8 cellular contexts compared by ENCODE assay signal in genomic region chr18:79588636-79589481, GRCh38.
DNase-seq lines count a peak whose midpoint lies in the region; TF ChIP-seq lines count a peak whose summit lies in the region.

No MANE protein-coding gene starts in this region.

- H3K9me3 ChIP-seq in sigmoid colon, result peaks cover 0 to 2% (median 0%) of the 10 kb centered on the region in 4 donors
- no peaks in the 10 kb centered on the region for H3K9me3 ChIP-seq in Karpas-422 (ENCODE audit: low read length)
- peaks cover 6% of the 10 kb centered on the region; the same call in 1 of the 2 replicates for H3K9me3 ChIP-seq in PC-9 (ENCODE audit: insufficient read depth, low read depth)

- H3K4me2 ChIP-seq in Karpas-422 (ENCODE audit: low read depth, low read length, poor library complexity, severe bottlenecking), result no peak overlapping the region
- H3K4me2 ChIP-seq in PC-9, result no peak overlapping the region

- 24 to 58% methylated on average over 38 of the region's 38 CpGs for WGBS in sigmoid colon, 2 donors

- H3K79me2 ChIP-seq in Karpas-422 (ENCODE audit: low read length), result no peaks in the 10 kb centered on the region
- no peaks in the 10 kb centered on the region for H3K79me2 ChIP-seq in PC-9 (ENCODE audit: low read depth)

- H3K9me2 ChIP-seq in Karpas-422 (replicated peaks; ENCODE audit: insufficient read depth, low read length) (no peaks in the 10 kb centered on the region), PC-9 (ENCODE audit: insufficient read depth) (no peaks in the 10 kb centered on the region)

- H3K27me3 ChIP-seq in sigmoid colon, result no peaks in the 10 kb centered on the region
- no peaks in the 10 kb centered on the region for H3K27me3 ChIP-seq in Karpas-422 (ENCODE audit: low read length)
- peaks cover 80% of the 10 kb centered on the region for H3K27me3 ChIP-seq in PC-9 (ENCODE audit: insufficient read depth, low read depth)

- H3K4me3 ChIP-seq in sigmoid colon (no peak overlapping the region), Karpas-422 (ENCODE audit: low read length) (no peak overlapping the region), PC-9 (no peak overlapping the region)

- no peaks in the 10 kb centered on the region for H4K20me1 ChIP-seq in Karpas-422 (ENCODE audit: insufficient read depth, low read depth, low read length)
- no peaks in the 10 kb centered on the region for H4K20me1 ChIP-seq in PC-9 (ENCODE audit: insufficient read depth)

- intact Hi-C loops in sigmoid colon (cut with DNase I), result loop anchor here (5.0 kb wide), 1 partner anchor 197 kb away; no protein-coding TSS in a partner anchor
- intact Hi-C loops in PC-9 (cut with micrococcal nuclease; ENCODE audit: unreplicated experiment), result no loop called here

- POLR2A ChIA-PET in PC-9 (lab: Charles Lee; ENCODE audit: unreplicated experiment), result no interaction called here

- TF ChIP-seq CTCF in sigmoid colon (IDR thresholded peaks at IDR 0.05), result no peak
- no peak for TF ChIP-seq CTCF in PC-9 (conservative IDR thresholded peaks at IDR 0.05)

- H3K36me3 ChIP-seq in sigmoid colon, result no peaks in the 10 kb centered on the region
- no peaks in the 10 kb centered on the region for H3K36me3 ChIP-seq in Karpas-422 (ENCODE audit: insufficient read depth, low read length)
- H3K36me3 ChIP-seq in PC-9 (ENCODE audit: low read depth), result no peaks in the 10 kb centered on the region

- H3K9ac ChIP-seq in Karpas-422 (ENCODE audit: low read length), result no peak overlapping the region

- TF ChIP-seq EP300 in sigmoid colon (IDR thresholded peaks at IDR 0.05), result peak in 2 of 4 donors; percentile 43 to 65

- H2AFZ ChIP-seq in Karpas-422 (ENCODE audit: low read length) (no peak overlapping the region), PC-9 (no peak overlapping the region)

- H3F3A ChIP-seq in PC-9 (ENCODE audit: insufficient read depth, low read depth), result no peaks in the 10 kb centered on the region

- H3K27ac ChIP-seq in sigmoid colon (peak overlapping the region; percentile 69 to 85 (median 80)), Karpas-422 (ENCODE audit: low read length) (no peak overlapping the region), PC-9 (no peak overlapping the region)

- TF ChIP-seq POLR2A in sigmoid colon (IDR thresholded peaks at IDR 0.05), result no peak

- DNase-seq in GM03348 (ENCODE audit: low spot score), result peak; percentile 95
- peak; percentile 78 for DNase-seq in astrocyte of the hippocampus (ENCODE audit: low read depth, low spot score)
- DNase-seq in hepatic stellate cell (ENCODE audit: low spot score), result peak; percentile 51
- peak; percentile 97 for DNase-seq in sigmoid colon
- no peak for DNase-seq in Karpas-422
- no peak for DNase-seq in HUDEP-2 (lab: John Stamatoyannopoulos, UW; ENCODE audit: unreplicated experiment in 76 of 76)
- DNase-seq in PC-9, result no peak
- DNase-seq in NCI-H2171 treated with DMSO at 0.1 percent for 48 hours (lab: John Stamatoyannopoulos, UW), result no peak

- no TSS peak for BruUV-seq in PC-9 (replicated peaks; lab: Mats Ljungman, UMichigan)

- H3K4me1 ChIP-seq in sigmoid colon (peaks cover 0 to 40% (median 36%) of the 10 kb centered on the region in 4 donors), Karpas-422 (ENCODE audit: low read length) (no peaks in the 10 kb centered on the region), PC-9 (replicated peaks; ENCODE audit: insufficient read depth) (no peaks in the 10 kb centered on the region)

- CTCF ChIA-PET in PC-9 (lab: Charles Lee), result no interaction called here

Comparison
In these comparisons a context has a peak if more than half of its experiments do, and no peak if none do; other contexts are left out.
1. DNase-seq: peak in GM03348 (single experiment), astrocyte of the hippocampus (single experiment), hepatic stellate cell (single experiment) and sigmoid colon (single experiment); none in Karpas-422 (single experiment), HUDEP-2 (0 of 76), PC-9 (0 of 2) and NCI-H2171 treated with DMSO at 0.1 percent for 48 hours (single experiment).
2. H3K27ac ChIP-seq: peak in sigmoid colon (4 of 4); none in Karpas-422 (single experiment) and PC-9 (single experiment).